ENCODE assay signal across 21 cellular contexts in genomic region chr14:49679271-49679670, GRCh38. TPM values are rescaled to one million over a fixed set of nuclear protein-coding genes. Genes with fewer than 3 reads are reported as not detected.
A peak's percentile ranks its signal among the peaks of the same experiment; 100 is the strongest.
DNase-seq lines count a peak whose midpoint lies in the region; TF ChIP-seq lines count a peak whose summit lies in the region.
"Had no signal": no experiment of that assay in that cellular context is flagged by ENCODE, and none has a peak within 500 bp of the region (broad histone marks: within the 10 kb centered on the region; RNA-seq: fewer than 3 reads in every experiment).

No MANE protein-coding gene starts in this region.

- no peak overlapping the region for H3K27ac ChIP-seq in colonic mucosa
- no peak overlapping the region for H3K27ac ChIP-seq in left ventricle myocardium inferior (replicated peaks)
- H3K27ac ChIP-seq: BLaER1, brain microvascular endothelial cell, upper lobe of left lung had no signal

- no peak overlapping the region for H3K9ac ChIP-seq in colonic mucosa (ENCODE audit: low read depth in 2 of 2, low read length in 2 of 2)
- H3K9ac ChIP-seq: BLaER1 had no signal

- intact Hi-C loops in colonic mucosa (cut with DNase I) (no loop called here), left ventricle myocardium inferior (cut with micrococcal nuclease) (no loop called here)

- no peaks in the 10 kb centered on the region for H3K36me3 ChIP-seq in colonic mucosa
- H3K36me3 ChIP-seq in left ventricle myocardium inferior: no peaks in the 10 kb centered on the region
- H3K36me3 ChIP-seq: brain microvascular endothelial cell, upper lobe of left lung had no signal

- no peak for TF ChIP-seq CTCF in colonic mucosa (IDR thresholded peaks at IDR 0.05)
- TF ChIP-seq CTCF in left ventricle myocardium inferior (IDR thresholded peaks at IDR 0.05; ENCODE audit: borderline replicate concordance): no peak

- H3K27me3 ChIP-seq in colonic mucosa (no peaks in the 10 kb centered on the region), left ventricle myocardium inferior (ENCODE audit: low read depth) (no peaks in the 10 kb centered on the region)
- H3K27me3 ChIP-seq: BLaER1, brain microvascular endothelial cell, upper lobe of left lung had no signal

- H3K9me3 ChIP-seq in colonic mucosa (no peaks in the 10 kb centered on the region), left ventricle myocardium inferior (replicated peaks) (no peaks in the 10 kb centered on the region)
- H3K9me3 ChIP-seq: BLaER1, upper lobe of left lung had no signal

- H3K4me1 ChIP-seq in colonic mucosa (no peaks in the 10 kb centered on the region), left ventricle myocardium inferior (no peaks in the 10 kb centered on the region)
- H3K4me1 ChIP-seq: BLaER1, upper lobe of left lung had no signal

- H3K4me3 ChIP-seq in colonic mucosa (no peak overlapping the region), left ventricle myocardium inferior (no peak overlapping the region)
- H3K4me3 ChIP-seq: BLaER1, upper lobe of left lung had no signal

- peak; percentile 15 for DNase-seq in GM03348 (ENCODE audit: low spot score)
- DNase-seq in M059J (ENCODE audit: low read depth): peak; percentile 60
- DNase-seq in amniotic epithelial cell (ENCODE audit: low read depth): peak; percentile 61
- DNase-seq in kidney glomerular epithelial cell (lab: John Stamatoyannopoulos, UW): peak; percentile 15
- DNase-seq in colonic mucosa: no peak
- DNase-seq in NCI-H526 (lab: John Stamatoyannopoulos, UW): no peak
- no peak for DNase-seq in left ventricle myocardium inferior
- DNase-seq in activated CD4-positive, alpha-beta T cell treated with anti-CD3 and anti-CD28 coated beads, Interleukin-2, amount 50 U/mL, for 1 hour: no peak
- DNase-seq: activated naive CD4-positive, alpha-beta T cell treated with Interleukin-2 at 50 U/mL for 16 hours; brain microvascular endothelial cell; DMS153; head of caudate nucleus; islet precursor cell; MM.1S; NCI-H187 treated with DMSO at 0.1 percent for 48 hours; NCI-H345; stimulated activated naive CD8-positive, alpha-beta T cell treated with anti-CD3 and anti-CD28 coated beads, Interleukin-15, amount 100 ng/mL, for 72 hours; T-helper 17 cell; upper lobe of left lung had no signal

RNA-seq across cellular contexts. Expression of gene POLE2, which starts 8.7 kb away (rescaled TPM):
- 17.4 and 27.8 TPM in 2 replicates for total RNA-seq in M059J (2014; rRNA removed; shearing (Covaris generic))
- total RNA-seq in colonic mucosa (10 to 100 TPM in 1 of 2 donors, 1 to 10 TPM in 1; 2.5 to 15.9 TPM), left ventricle myocardium inferior (0.69 TPM)

RNA-seq across cellular contexts. Expression of gene KLHDC1, which starts 13.6 kb away (rescaled TPM):
- total RNA-seq in M059J (2014; rRNA removed; shearing (Covaris generic)): 0.20 and 0.62 TPM in 2 replicates
- total RNA-seq in colonic mucosa (1 to 10 TPM in 1 of 2 donors, under 1 TPM in 1; 0.94 to 2.5 TPM), left ventricle myocardium inferior (10.0 TPM)
- total RNA-seq: WTC11 had no signal

RNA-seq across cellular contexts. Expression of gene DNAAF2, which starts 44.2 kb away (rescaled TPM):
- total RNA-seq in M059J (2014; rRNA removed; shearing (Covaris generic)): 10.4 and 10.9 TPM in 2 replicates
- total RNA-seq in colonic mucosa: 1 to 10 TPM; 6.8 to 8.3 TPM
- 6.2 TPM for total RNA-seq in left ventricle myocardium inferior

RNA-seq across cellular contexts. Expression of gene MGAT2, which starts 58.7 kb away (rescaled TPM):
- total RNA-seq in M059J (2014; rRNA removed; shearing (Covaris generic)): 71.6 and 93.3 TPM in 2 replicates
- total RNA-seq in colonic mucosa (10 to 100 TPM; 44.9 to 47.3 TPM), left ventricle myocardium inferior (12.0 TPM)

RNA-seq across cellular contexts. Expression of gene RPL36AL, which starts 58.8 kb away (rescaled TPM):
- 318 and 363 TPM in 2 replicates for total RNA-seq in M059J (2014; rRNA removed; shearing (Covaris generic))
- total RNA-seq in colonic mucosa (100 to 1,000 TPM; 197 to 198 TPM), left ventricle myocardium inferior (141 TPM)

Comparison
In these comparisons a context has a peak if more than half of its experiments do, and no peak if none do; other contexts are left out.
1. DNase-seq: peak in GM03348 (single experiment), M059J (single experiment), amniotic epithelial cell (single experiment) and kidney glomerular epithelial cell (single experiment); none in colonic mucosa (single experiment), NCI-H526 (0 of 2), left ventricle myocardium inferior (single experiment) and activated CD4-positive, alpha-beta T cell treated with anti-CD3 and anti-CD28 coated beads, Interleukin-2, amount 50 U/mL, for 1 hour (single experiment).